ENCODE assay signal across 23 cellular contexts in genomic region chr12:61502179-61502578, GRCh38.
"Had no signal": no experiment of that assay in that cellular context is flagged by ENCODE, and none has a peak within 500 bp of the region (broad histone marks: within the 10 kb centered on the region; RNA-seq: fewer than 3 reads in every experiment).

No MANE protein-coding gene starts in this region.

- FAIRE-seq: HepG2 had no signal

- DNase-seq: IMR-90, Karpas-422, KG1, MG63, NCI-H1092, NCI-H1105 treated with DMSO at 0.1 percent for 48 hours, NCI-H1417 treated with DMSO at 0.1 percent for 48 hours, NCI-H146, NCI-H1694 treated with DMSO at 0.1 percent for 48 hours, NCI-H1930, NCI-H2081, NCI-H2107, NCI-H2227 treated with DMSO at 0.1 percent for 48 hours, NCI-H446, NCI-H510A, NCI-H524 treated with DMSO at 0.1 percent for 48 hours, NCI-H69, NCI-H774, SHP77, SK-N-SH, SW 1271 had no signal

- ATAC-seq: HepG2 had no signal

- H3K27ac ChIP-seq: RWPE1 had no signal

- H3K4me3 ChIP-seq: MG63 had no signal

- H3K36me3 ChIP-seq: MG63 had no signal

- H3K9me3 ChIP-seq: MG63, SK-N-SH had no signal

- H3K27me3 ChIP-seq: MG63 had no signal
